ENCODE assay signal across 15 cellular contexts in the genomic region with DNA sequence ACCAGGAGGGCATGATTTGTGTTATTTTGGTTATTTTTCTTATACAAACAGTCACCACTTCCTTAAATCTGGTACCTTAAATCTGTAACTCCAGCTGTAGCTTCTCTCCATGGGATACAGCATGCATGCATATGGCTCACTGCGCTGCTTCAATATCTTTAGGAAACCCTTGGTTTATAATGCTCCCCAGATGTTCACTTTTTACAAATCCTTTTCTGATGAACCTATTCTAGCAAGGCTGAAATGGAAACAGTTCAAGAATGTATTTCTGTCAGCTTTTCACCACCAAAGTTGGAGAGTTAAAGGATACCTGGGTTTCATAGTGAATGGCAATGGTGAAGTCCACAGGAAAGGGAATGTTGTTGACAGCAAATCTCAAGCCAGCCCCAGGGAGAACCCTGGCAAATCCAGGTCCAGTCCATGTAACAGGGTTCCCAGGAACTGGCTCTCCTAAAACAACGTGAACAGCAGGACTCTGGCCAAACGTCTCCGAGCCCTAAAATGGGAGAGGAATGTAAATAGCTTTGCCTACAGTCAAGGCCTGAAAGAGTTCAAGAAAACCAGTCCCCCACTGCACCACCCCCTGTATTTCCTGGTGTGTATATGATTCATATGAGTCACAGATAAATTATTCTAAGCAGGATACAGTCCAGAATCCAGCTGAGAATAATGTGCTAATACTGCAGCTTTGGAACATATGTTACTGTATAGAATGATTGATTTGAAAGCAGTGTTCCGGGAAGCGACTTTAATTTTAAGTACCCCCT. TPM values are rescaled to one million over a fixed set of nuclear protein-coding genes. Genes with fewer than 3 reads are reported as not detected.
DNase-seq lines count a peak whose midpoint lies in the region; FAIRE-seq and TF ChIP-seq lines count a peak whose summit lies in the region.
"Had no signal": no experiment of that assay in that cellular context is flagged by ENCODE, and none has a peak within 500 bp of the region (broad histone marks: within the 10 kb centered on the region; RNA-seq: fewer than 3 reads in every experiment).

No MANE protein-coding gene starts in this region.

- H3K27me3 Mint-ChIP-seq in MCF 10A (ENCODE audit: insufficient read depth, unreplicated experiment), result no peaks in the 10 kb centered on the region

- H3K27me3 ChIP-seq in breast epithelium, result no peaks in the 10 kb centered on the region
- no peaks in the 10 kb centered on the region for H3K27me3 ChIP-seq in transverse colon
- H3K27me3 ChIP-seq: gastrocnemius medialis, upper lobe of left lung had no signal

- H3K4me1 Mint-ChIP-seq in MCF 10A (ENCODE audit: insufficient read depth, unreplicated experiment), result peaks cover 27% of the 10 kb centered on the region

- CTCF ChIA-PET in MCF 10A (lab: Yijun Ruan, JAX), result interaction anchor here (1.0 kb wide), 1 partner anchor 39 kb away, joined by 3 read pairs; no protein-coding TSS in a partner anchor

- H3K4me1 ChIP-seq in breast epithelium, result no peaks in the 10 kb centered on the region
- peaks cover 0 to 19% (median 8%) of the 10 kb centered on the region in 4 donors for H3K4me1 ChIP-seq in transverse colon
- H3K4me1 ChIP-seq: gastrocnemius medialis had no signal

- H3K27ac Mint-ChIP-seq in MCF 10A (ENCODE audit: low read depth, unreplicated experiment), result no peak overlapping the region

- no peak overlapping the region for H3K4me3 Mint-ChIP-seq in MCF 10A (ENCODE audit: unreplicated experiment)

- H3K27ac ChIP-seq in breast epithelium (no peak overlapping the region), transverse colon (peak overlapping the region; percentile 22 to 66 (median 58))
- H3K27ac ChIP-seq: gastrocnemius medialis, upper lobe of left lung had no signal

- POLR2A ChIA-PET in MCF 10A (lab: Yijun Ruan, JAX), result interaction anchor here (0.6 to 2.3 kb wide), 8 partner anchors 8 to 107 kb away, joined by 3 to 6 read pairs (median 4); a partner anchor contains a TSS

- H3K36me3 ChIP-seq in breast epithelium (no peaks in the 10 kb centered on the region), transverse colon (no peaks in the 10 kb centered on the region)
- H3K36me3 ChIP-seq: gastrocnemius medialis, upper lobe of left lung had no signal

- peaks cover 9% of the 10 kb centered on the region for H3K9me3 Mint-ChIP-seq in MCF 10A (ENCODE audit: unreplicated experiment)

- TF ChIP-seq POLR2A in breast epithelium (IDR thresholded peaks at IDR 0.05) (no peak), transverse colon (IDR thresholded peaks at IDR 0.05) (no peak)

- intact Hi-C loops in MCF 10A (cut with micrococcal nuclease) (no loop called here), breast epithelium (cut with DNase I; ENCODE audit: low total_unique reads) (no loop called here), transverse colon (cut with DNase I; ENCODE audit: low total_unique reads) (no loop called here)

- TF ChIP-seq CTCF in MCF 10A (IDR thresholded peaks at IDR 0.05; ENCODE audit: unreplicated experiment) (no peak), breast epithelium (IDR thresholded peaks at IDR 0.05) (no peak), transverse colon (IDR thresholded peaks at IDR 0.05) (no peak), D721Med (IDR thresholded peaks at IDR 0.05; ENCODE audit: insufficient read depth, missing control alignments) (no peak)

- BruUV-seq in MCF 10A (replicated peaks; lab: Mats Ljungman, UMichigan), result no TSS peak

- TF ChIP-seq EP300 in transverse colon (IDR thresholded peaks at IDR 0.05; ENCODE audit: low read depth), result no peak

- H3K36me3 Mint-ChIP-seq in MCF 10A (ENCODE audit: insufficient read depth, unreplicated experiment), result peaks cover 4% of the 10 kb centered on the region

- peaks cover 0 to 11% of the 10 kb centered on the region in 2 donors for H3K9me3 ChIP-seq in breast epithelium
- H3K9me3 ChIP-seq in transverse colon, result no peaks in the 10 kb centered on the region
- H3K9me3 ChIP-seq: gastrocnemius medialis had no signal

- no peak for FAIRE-seq in D721Med (lab: Jason Lieb, UNC)
- FAIRE-seq: A204.1, TTC549 had no signal

- H3K4me3 ChIP-seq in breast epithelium (no peak overlapping the region), transverse colon (no peak overlapping the region)
- H3K4me3 ChIP-seq: gastrocnemius medialis, upper lobe of left lung had no signal

- DNase-seq in MCF 10A (ENCODE audit: unreplicated experiment) (peak; percentile 61), breast epithelium (ENCODE audit: low spot score in 2 of 2) (no peak), amniotic epithelial cell (ENCODE audit: low read depth) (peak; percentile 84), glomerular visceral epithelial cell (ENCODE audit: extremely low spot score) (peak; percentile 46), transverse colon (peak; percentile 21), D721Med (ENCODE audit: insufficient read length, low spot score) (no peak), NCI-H1105 treated with DMSO at 0.1 percent for 48 hours (lab: John Stamatoyannopoulos, UW) (no peak), GM19238 (ENCODE audit: insufficient read length, low spot score) (no peak)
- DNase-seq: gastrocnemius medialis; MM.1S; NK-92 treated with Interleukin-12 subunit alpha and Interleukin-12 subunit beta, amount 100 ng/mL, for 24 hours; upper lobe of left lung had no signal

- in situ Hi-C loops in transverse colon (cut with MboI; ENCODE audit: low pct_ligation_motif_present in 1 of 4, low pct_unique_long_range_greater_than_20kb in 1 of 4, low sequenced_read_pairs in 3 of 4), result no loop called here

- 59 to 74% methylated on average over 3 to 6 of the region's 6 CpGs for WGBS in transverse colon (ENCODE audit: low coverage in 1 of 2), 2 donors

RNA-seq across cellular contexts. Expression of a gene that starts 50.7 kb away (rescaled TPM):
- total RNA-seq in MCF 10A (2022) (0.35 TPM in 1 of 2 replicates, not detected in the other), breast epithelium (under 1 TPM; 0.29 to 0.98 (median 0.48) TPM), transverse colon (not detected)
- total RNA-seq: myocyte had no signal

Comparison
In these comparisons a context has a peak if more than half of its experiments do, and no peak if none do; other contexts are left out.
1. DNase-seq: peak in MCF 10A (single experiment), amniotic epithelial cell (single experiment), glomerular visceral epithelial cell (single experiment) and transverse colon (single experiment); none in breast epithelium (0 of 2), D721Med (single experiment), NCI-H1105 treated with DMSO at 0.1 percent for 48 hours (single experiment) and GM19238 (single experiment).
2. H3K27ac ChIP-seq: peak in transverse colon (4 of 4); none in breast epithelium (0 of 2).